In genomic region chr15:82046668-82047492, GRCh38 we compare ENCODE assay signal across 8 cellular contexts. TPM values are rescaled to one million over a fixed set of nuclear protein-coding genes. Genes with fewer than 3 reads are reported as not detected.
DNase-seq lines count a peak whose midpoint lies in the region; ATAC-seq lines count a peak whose summit lies in the region.

No MANE protein-coding gene starts in this region.

- DNase-seq in AG08396 (ENCODE audit: low spot score): peak; percentile 99
- DNase-seq in NCI-H2227 treated with DMSO at 0.1 percent for 48 hours (lab: John Stamatoyannopoulos, UW): peak; percentile 85
- peak; percentile 85 for DNase-seq in activated CD4-positive, CD25-positive, alpha-beta regulatory T cell treated with anti-CD3 and anti-CD28 coated beads, Interleukin-2, amount 50 U/mL, for 72 hours
- DNase-seq in cerebellum (ENCODE audit: low spot score): peak; percentile 95
- DNase-seq in stimulated activated CD4-positive, alpha-beta T cell treated with anti-CD3 and anti-CD28 coated beads, Interleukin-1b, Interleukin-23, amount 100 ng/mL, for 1 hour (ENCODE audit: low read depth in 2 of 2): peak; percentile 72 to 74

- H3K27me3 ChIP-seq in layer of hippocampus (ENCODE audit: control insufficient read depth, insufficient read depth, low read length): no peaks in the 10 kb centered on the region

- ATAC-seq in GM18907 (IDR thresholded peaks at IDR 0.05; ENCODE audit: unreplicated experiment): peak; percentile 70
- ATAC-seq in HG03159 (IDR thresholded peaks at IDR 0.05; ENCODE audit: unreplicated experiment): peak; percentile 66

- peak overlapping the region; percentile 93 for H3K27ac ChIP-seq in layer of hippocampus (ENCODE audit: low read depth, low read length)

RNA-seq across cellular contexts. Expression of gene MEX3B, which starts 1.1 kb away (rescaled TPM):
- 39.9 TPM for total RNA-seq in cerebellum

Comparison
In these comparisons a context has a peak if more than half of its experiments do, and no peak if none do; other contexts are left out.
1. Peak in every context shown above with its lines: DNase-seq, ATAC-seq and H3K27ac ChIP-seq.